In genomic region chr17:75270966-75271232, GRCh38 we compare ENCODE assay signal across 8 cellular contexts. TPM values are rescaled to one million over a fixed set of nuclear protein-coding genes. Genes with fewer than 3 reads are reported as not detected.
DNase-seq lines count a peak whose midpoint lies in the region; ATAC-seq and TF ChIP-seq lines count a peak whose summit lies in the region.

A gene with protein sequence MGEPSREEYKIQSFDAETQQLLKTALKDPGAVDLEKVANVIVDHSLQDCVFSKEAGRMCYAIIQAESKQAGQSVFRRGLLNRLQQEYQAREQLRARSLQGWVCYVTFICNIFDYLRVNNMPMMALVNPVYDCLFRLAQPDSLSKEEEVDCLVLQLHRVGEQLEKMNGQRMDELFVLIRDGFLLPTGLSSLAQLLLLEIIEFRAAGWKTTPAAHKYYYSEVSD (minus strand): TSS chr17:75271231. CDS start chr17:75270195, 1,036 bp downstream.

- H3K36me3 ChIP-seq in SU-DHL-6 (ENCODE audit: low read length): 0 out of 2 replicates have a peak, but pooled peaks cover 2% of the 10 kb centered on the region
- peaks cover 7% of the 10 kb centered on the region for H3K36me3 ChIP-seq in fibroblast of lung (ENCODE audit: control insufficient read depth, insufficient read depth, low read length)

- H3K9me2 ChIP-seq in SU-DHL-6 (replicated peaks; ENCODE audit: insufficient read depth, low read length): no peaks in the 10 kb centered on the region

- H3K9ac ChIP-seq in SU-DHL-6 (ENCODE audit: low read length) (peak within 1 kb of the TSS; percentile 100), fibroblast of lung (ENCODE audit: insufficient read depth, low read length) (peak within 1 kb of the TSS; percentile 79)

- H4K20me1 ChIP-seq in SU-DHL-6 (ENCODE audit: low read depth, low read length) (no peaks in the 10 kb centered on the region), fibroblast of lung (ENCODE audit: control insufficient read depth, extremely low read depth, insufficient read depth, low read length) (no peaks in the 10 kb centered on the region)

- H3K9me3 ChIP-seq in SU-DHL-6 (ENCODE audit: insufficient read depth, low read length) (no peaks in the 10 kb centered on the region), fibroblast of lung (ENCODE audit: control insufficient read depth, insufficient read depth, low read depth, low read length) (no peaks in the 10 kb centered on the region)

- H3K4me3 ChIP-seq in SU-DHL-6 (ENCODE audit: insufficient read depth, low read length, poor library complexity, severe bottlenecking) (peak within 1 kb of the TSS; percentile 96), fibroblast of lung (replicated peaks in 1 of 4; ENCODE audit: control extremely low read depth in 1 of 4, insufficient read depth in 1 of 4, low read depth in 3 of 4, low read length in 4 of 4) (peak within 1 kb of the TSS; percentile 67 to 81 (median 74))

- H3K79me2 ChIP-seq in SU-DHL-6 (ENCODE audit: insufficient read depth, low read length): peaks cover 15% of the 10 kb centered on the region
- H3K79me2 ChIP-seq in fibroblast of lung (ENCODE audit: control insufficient read depth, insufficient read depth, low read length): no peaks in the 10 kb centered on the region

- peak within 1 kb of the TSS; percentile 82 for H3K27ac ChIP-seq in SU-DHL-6 (ENCODE audit: low read depth, low read length)
- H3K27ac ChIP-seq in fibroblast of lung (ENCODE audit: insufficient read depth, low read length): peak within 1 kb of the TSS; percentile 69

- peaks cover 14% of the 10 kb centered on the region for H3K4me1 ChIP-seq in fibroblast of lung (ENCODE audit: control insufficient read depth, extremely low read depth, insufficient read depth, low read length)

- DNase-seq in NCI-H2029 (lab: John Stamatoyannopoulos, UW) (peak; percentile 38), NCI-H2029 treated with DMSO at 0.1 percent for 48 hours (lab: John Stamatoyannopoulos, UW) (no peak), fibroblast of lung (ENCODE audit: low read depth in 2 of 2) (peak in 1 of 2 donors; percentile 62), omental fat pad (ENCODE audit: low spot score) (no peak), inferior parietal cortex (ENCODE audit: extremely low spot score) (no peak), retina (no peak)

- H3K4me2 ChIP-seq in SU-DHL-6 (ENCODE audit: low read depth, low read length, poor library complexity, severe bottlenecking) (peak within 1 kb of the TSS; percentile 63), fibroblast of lung (ENCODE audit: extremely low read depth, insufficient read depth, low read length) (peak within 1 kb of the TSS; percentile 96)

- H3K27me3 ChIP-seq in SU-DHL-6 (ENCODE audit: low read length) (no peaks in the 10 kb centered on the region), fibroblast of lung (ENCODE audit: control insufficient read depth, insufficient read depth, low read length) (no peaks in the 10 kb centered on the region)

- peak within 1 kb of the TSS; percentile 86 for H2AFZ ChIP-seq in SU-DHL-6 (ENCODE audit: low read depth, low read length, severe bottlenecking)
- peak within 1 kb of the TSS; percentile 86 for H2AFZ ChIP-seq in fibroblast of lung (ENCODE audit: low read length)

- TF ChIP-seq CTCF in SU-DHL-6 (IDR thresholded peaks at IDR 0.05; ENCODE audit: insufficient read depth, low read length, poor library complexity, severe bottlenecking): no peak
- no peak for TF ChIP-seq CTCF in fibroblast of lung (conservative IDR thresholded peaks at IDR 0.05 in 1 of 2, IDR thresholded peaks at IDR 0.05 in 1 of 2; ENCODE audit: low read depth in 1 of 2, low read length in 2 of 2)
- TF ChIP-seq CTCF in omental fat pad (IDR thresholded peaks at IDR 0.05): no peak

- H3F3A ChIP-seq in SU-DHL-6 (ENCODE audit: insufficient read depth): peaks cover 33% of the 10 kb centered on the region

- ATAC-seq in omental fat pad (ENCODE audit: low FRiP score): no peak
- no peak for ATAC-seq in HG02870 (IDR thresholded peaks at IDR 0.05; ENCODE audit: unreplicated experiment)

RNA-seq across cellular contexts. Expression of the gene that starts here (rescaled TPM):
- total RNA-seq in fibroblast of lung (5.6 and 6.3 TPM in 2 replicates), omental fat pad (10 to 100 TPM; 22.9 to 30.3 (median 24.3) TPM)
- polyA plus RNA-seq in fibroblast of lung: 10.3 and 11.4 TPM in 2 replicates
- polyA plus RNA-seq in fibroblast of lung (2012): 8.1 and 9.7 TPM in 2 replicates
- 11.3 and 14.4 TPM in 2 replicates for polyA minus RNA-seq in fibroblast of lung (ENCODE audit: low replicate concordance)
